16 cellular contexts compared by ENCODE assay signal in genomic region chr5:173816728-173817127, GRCh38.
A peak's percentile ranks its signal among the peaks of the same experiment; 100 is the strongest.
DNase-seq lines count a peak whose midpoint lies in the region; ATAC-seq, FAIRE-seq and TF ChIP-seq lines count a peak whose summit lies in the region.
"Had no signal": no experiment of that assay in that cellular context is flagged by ENCODE, and none has a peak within 500 bp of the region (broad histone marks: within the 10 kb centered on the region; RNA-seq: fewer than 3 reads in every experiment).

No MANE protein-coding gene starts in this region.

- H3K9me3 ChIP-seq in OCI-LY1 (ENCODE audit: low read length) (peaks cover 6% of the 10 kb centered on the region; the same call in 1 of the 2 replicates), K562 (replicated peaks; ENCODE audit: control insufficient read depth, insufficient read depth, low read depth, low read length) (0 out of 2 replicates have a peak, but pooled peaks cover 5% of the 10 kb centered on the region), trophoblast cell (ENCODE audit: insufficient read depth, low read depth, low read length) (no peaks in the 10 kb centered on the region), endodermal cell (ENCODE audit: control insufficient read depth, low read length) (peaks cover 16% of the 10 kb centered on the region)
- H3K9me3 ChIP-seq: HAP-1 had no signal

- no peak overlapping the region for H4K91ac ChIP-seq in trophoblast cell (ENCODE audit: low read depth, low read length)

- no peak overlapping the region for H3K4ac ChIP-seq in trophoblast cell (ENCODE audit: low read depth, low read length)

- H3K9me1 ChIP-seq in K562 (ENCODE audit: control insufficient read depth, insufficient read depth, low read length), result no peaks in the 10 kb centered on the region

- no peak overlapping the region for H3K18ac ChIP-seq in trophoblast cell (ENCODE audit: low read length)

- no peak overlapping the region for H4K12ac ChIP-seq in trophoblast cell (ENCODE audit: low read depth, low read length)

- no peaks in the 10 kb centered on the region for H3K79me1 ChIP-seq in trophoblast cell (ENCODE audit: low read length)

- H3K79me2 ChIP-seq in OCI-LY1 (ENCODE audit: insufficient read depth, low read length) (no peaks in the 10 kb centered on the region), K562 (ENCODE audit: control insufficient read depth, insufficient read depth, low read length) (no peaks in the 10 kb centered on the region), trophoblast cell (ENCODE audit: control insufficient read depth, insufficient read depth, low read length, poor library complexity) (no peaks in the 10 kb centered on the region)

- H3K36me3 Mint-ChIP-seq in Calu3 (ENCODE audit: insufficient read depth, unreplicated experiment) (no peaks in the 10 kb centered on the region), endodermal cell (ENCODE audit: low read depth) (no peaks in the 10 kb centered on the region), nephron progenitor cell (ENCODE audit: low read depth) (no peaks in the 10 kb centered on the region), HFFc6 (ENCODE audit: low read depth) (no peaks in the 10 kb centered on the region)

- no peaks in the 10 kb centered on the region for H3K9me2 ChIP-seq in OCI-LY1 (ENCODE audit: low read depth, low read length)

- no peak overlapping the region for H2BK5ac ChIP-seq in trophoblast cell (ENCODE audit: low read depth, low read length, poor library complexity)

- BruUV-seq in Calu3 (replicated peaks; lab: Mats Ljungman, UMichigan) (no TSS peak), K562 (replicated peaks; lab: Mats Ljungman, UMichigan) (no TSS peak)

- H3K14ac ChIP-seq in trophoblast cell (ENCODE audit: low read length), result no peak overlapping the region

- H2BK120ac ChIP-seq in trophoblast cell (ENCODE audit: insufficient read depth, low read length, poor library complexity), result no peak overlapping the region

- H3K4me2 ChIP-seq in OCI-LY1 (ENCODE audit: low read length) (peak overlapping the region; percentile 4; the same call in 1 of the 2 replicates), K562 (ENCODE audit: insufficient read depth, low read length) (no peak overlapping the region), trophoblast cell (ENCODE audit: low read length) (no peak overlapping the region)
- H3K4me2 ChIP-seq: A549 had no signal

- intact Hi-C loops in Calu3 (cut with micrococcal nuclease; ENCODE audit: unreplicated experiment) (no loop called here), K562 (cut with micrococcal nuclease) (no loop called here)

- CTCF ChIA-PET in Calu3 (lab: Charles Lee) (interaction anchor here (0.6 to 1.1 kb wide), 3 partner anchors 50 to 184 kb away, joined by 3 to 7 read pairs (median 4); no protein-coding TSS in a partner anchor), K562 (lab: Yijun Ruan, JAX; ENCODE audit: low intra/inter-chr PET ratio) (no interaction called here)

- no peak for TF ChIP-seq EP300 in K562 (IDR thresholded peaks at IDR 0.05; ENCODE audit: low read length)

- TF ChIP-seq RAD21 in K562 (CRISPR knock-in tag; conservative IDR thresholded peaks at IDR 0.05 in 1 of 2, IDR thresholded peaks at IDR 0.05 in 1 of 2), result no peak

- H3K27me3 ChIP-seq in OCI-LY1 (ENCODE audit: insufficient read depth, low read length), result no peaks in the 10 kb centered on the region
- H3K27me3 ChIP-seq in K562 (ENCODE audit: control insufficient read depth in 2 of 2, insufficient read depth in 2 of 2, low read length in 2 of 2), result no peaks in the 10 kb centered on the region
- H3K27me3 ChIP-seq in trophoblast cell (ENCODE audit: insufficient read depth, low read length), result no peaks in the 10 kb centered on the region
- H3K27me3 ChIP-seq in endodermal cell (ENCODE audit: control insufficient read depth, insufficient read depth, low read length, poor library complexity, severe bottlenecking), result no peaks in the 10 kb centered on the region
- H3K27me3 ChIP-seq: BLaER1 had no signal

- DNase-seq in Calu3 (no peak), K562 (ENCODE audit: extremely low read depth in 1 of 4, low spot score in 3 of 4) (no peak), trophoblast cell (no peak), endodermal cell (no peak), nephron progenitor cell (no peak), T-helper 9 cell (no peak), HFFc6 (no peak)
- DNase-seq: CD4-positive, CD25-positive, alpha-beta regulatory T cell; DMS 273 treated with DMSO at 0.1 percent for 48 hours; GOT3; KBM-7 had no signal

- no peak overlapping the region for H2AFZ ChIP-seq in OCI-LY1 (ENCODE audit: low read length)
- peak overlapping the region; percentile 22; the same call in 1 of the 2 replicates for H2AFZ ChIP-seq in K562 (ENCODE audit: low read depth, low read length)
- no peak overlapping the region for H2AFZ ChIP-seq in trophoblast cell (ENCODE audit: insufficient read depth, low read length, poor library complexity)

- H3K27me3 Mint-ChIP-seq in Calu3 (ENCODE audit: unreplicated experiment) (no peaks in the 10 kb centered on the region), endodermal cell (ENCODE audit: insufficient read depth) (peaks cover 3% of the 10 kb centered on the region), nephron progenitor cell (ENCODE audit: low read depth, poor library complexity) (peaks cover 3% of the 10 kb centered on the region), HFFc6 (ENCODE audit: insufficient read depth) (peaks cover 7% of the 10 kb centered on the region)

- no peak overlapping the region; the same call in 1 of the 2 replicates for H3K9ac ChIP-seq in OCI-LY1 (ENCODE audit: low read length)
- H3K9ac ChIP-seq in K562 (ENCODE audit: insufficient read depth in 1 of 2, low read depth in 2 of 2, low read length in 2 of 2), result peak overlapping the region in 1 of 2 experiments; percentile 39; a peak in 1 of 4 replicates
- no peak overlapping the region for H3K9ac ChIP-seq in trophoblast cell (ENCODE audit: low read length)
- no peak overlapping the region for H3K9ac ChIP-seq in endodermal cell (ENCODE audit: extremely low read depth, low read length, poor library complexity, severe bottlenecking)
- H3K9ac ChIP-seq: BLaER1 had no signal

- H3K23ac ChIP-seq in trophoblast cell (ENCODE audit: low read length), result no peak overlapping the region

- H4K8ac ChIP-seq in trophoblast cell (ENCODE audit: low read depth, low read length), result no peak overlapping the region

- peaks cover 42% of the 10 kb centered on the region for H3K4me1 Mint-ChIP-seq in Calu3 (ENCODE audit: low read depth, unreplicated experiment)
- H3K4me1 Mint-ChIP-seq in endodermal cell, result no peaks in the 10 kb centered on the region
- H3K4me1 Mint-ChIP-seq in nephron progenitor cell, result peaks cover 24% of the 10 kb centered on the region
- H3K4me1 Mint-ChIP-seq in HFFc6 (ENCODE audit: low read depth), result peaks cover 19% of the 10 kb centered on the region

- peaks cover 81% of the 10 kb centered on the region for H3K4me1 ChIP-seq in OCI-LY1 (ENCODE audit: insufficient read depth, low read length, severe bottlenecking)
- H3K4me1 ChIP-seq in K562 (replicated peaks in 1 of 2; ENCODE audit: control insufficient read depth in 2 of 2, insufficient read depth in 2 of 2, low read length in 2 of 2), result peaks cover 3 to 10% of the 10 kb centered on the region in 2 experiments; a peak in 4 of 5 replicates
- no peaks in the 10 kb centered on the region for H3K4me1 ChIP-seq in trophoblast cell (ENCODE audit: control insufficient read depth in 1 of 2, insufficient read depth in 2 of 2, low read length in 2 of 2)
- H3K4me1 ChIP-seq in endodermal cell (ENCODE audit: control insufficient read depth, insufficient read depth, low read length), result no peaks in the 10 kb centered on the region

- TF ChIP-seq CTCF in Calu3 (IDR thresholded peaks at IDR 0.05; ENCODE audit: unreplicated experiment) (no peak), OCI-LY1 (IDR thresholded peaks at IDR 0.05; ENCODE audit: low read length) (no peak), K562 (IDR thresholded peaks at IDR 0.05 in 2 of 3, conservative IDR thresholded peaks at IDR 0.05 in 1 of 3; ENCODE audit: insufficient read depth in 2 of 3, low read depth in 1 of 3, low read length in 3 of 3) (no peak), endodermal cell (conservative IDR thresholded peaks at IDR 0.05) (no peak), nephron progenitor cell (IDR thresholded peaks at IDR 0.05) (no peak), HFFc6 (IDR thresholded peaks at IDR 0.05) (no peak)

- in situ Hi-C loops in K562 (cut with MboI), result no loop called here

- no peak overlapping the region for H2AK5ac ChIP-seq in trophoblast cell (ENCODE audit: low read length)

- H3K4me3 ChIP-seq in OCI-LY1 (ENCODE audit: low read depth, low read length, poor library complexity, severe bottlenecking) (no peak overlapping the region), K562 (no peak overlapping the region), trophoblast cell (ENCODE audit: low read depth, low read length) (no peak overlapping the region), endodermal cell (ENCODE audit: low read length) (no peak overlapping the region)
- H3K4me3 ChIP-seq: A549, BLaER1, HAP-1 had no signal

- TF ChIP-seq POLR2A in K562 (conservative IDR thresholded peaks at IDR 0.05), result no peak

- no peak for FAIRE-seq in K562 (lab: Jason Lieb, UNC)
- FAIRE-seq: A549, GM12891 had no signal

- peak overlapping the region; percentile 7 for H3K27ac Mint-ChIP-seq in Calu3 (ENCODE audit: unreplicated experiment)
- H3K27ac Mint-ChIP-seq in endodermal cell, result no peak overlapping the region
- no peak overlapping the region for H3K27ac Mint-ChIP-seq in nephron progenitor cell
- no peak overlapping the region for H3K27ac Mint-ChIP-seq in HFFc6

- H3K9me3 Mint-ChIP-seq in Calu3 (ENCODE audit: low read depth, unreplicated experiment) (peaks cover 5% of the 10 kb centered on the region), endodermal cell (peaks cover 7% of the 10 kb centered on the region), nephron progenitor cell (peaks cover 25% of the 10 kb centered on the region), HFFc6 (no peaks in the 10 kb centered on the region)

- H2BK12ac ChIP-seq in trophoblast cell (ENCODE audit: low read length), result peak overlapping the region; percentile 24

- H4K20me1 ChIP-seq in OCI-LY1 (ENCODE audit: insufficient read depth, low read length) (no peaks in the 10 kb centered on the region), K562 (replicated peaks; ENCODE audit: control insufficient read depth, insufficient read depth, low read length) (no peaks in the 10 kb centered on the region)
- H4K20me1 ChIP-seq: BLaER1 had no signal

- no peaks in the 10 kb centered on the region; the same call in 1 of the 2 replicates for H3K36me3 ChIP-seq in OCI-LY1 (ENCODE audit: insufficient read depth, low read length)
- no peaks in the 10 kb centered on the region for H3K36me3 ChIP-seq in K562 (ENCODE audit: control insufficient read depth, insufficient read depth, low read length)
- H3K36me3 ChIP-seq in trophoblast cell (ENCODE audit: control insufficient read depth in 1 of 2, insufficient read depth in 2 of 2, low read length in 2 of 2), result no peaks in the 10 kb centered on the region
- H3K36me3 ChIP-seq in endodermal cell (ENCODE audit: control insufficient read depth, insufficient read depth, low read length), result no peaks in the 10 kb centered on the region
- H3K36me3 ChIP-seq: BLaER1, HAP-1 had no signal

- POLR2A ChIA-PET in K562 (lab: Yijun Ruan, JAX), result interaction anchor here (0.7 kb wide), 1 partner anchor 47 kb away, joined by 3 read pairs; no protein-coding TSS in a partner anchor

- WGBS in K562 (ENCODE audit: insufficient coverage, low coverage, missing lambda C conversion rate), result 29% methylated on average over 5 of the region's 5 CpGs
- WGBS in trophoblast cell (ENCODE audit: extremely low coverage, insufficient coverage, insufficient read length), result no CpG with 5 or more reads among the region's 5 CpGs
- WGBS in endodermal cell (ENCODE audit: insufficient coverage in 1 of 2, insufficient read length in 1 of 2), 2 experiments, result 90% methylated on average over 3 to 5 of the region's 5 CpGs

- H3K27ac ChIP-seq in OCI-LY1 (ENCODE audit: low read depth, low read length, poor library complexity, severe bottlenecking) (peak overlapping the region; percentile 63), K562 (ENCODE audit: extremely low read depth, low read depth, low read length) (no peak overlapping the region), trophoblast cell (ENCODE audit: low read depth, low read length) (no peak overlapping the region), endodermal cell (ENCODE audit: low read depth, low read length) (no peak overlapping the region)
- H3K27ac ChIP-seq: BLaER1 had no signal

- 0 out of 2 replicates have a peak, but pooled peaks cover 12% of the 10 kb centered on the region for H3F3A ChIP-seq in OCI-LY1 (ENCODE audit: insufficient read depth, low read length)

- ATAC-seq in K562, result no peak
- ATAC-seq: A549 had no signal

- H3K4me3 Mint-ChIP-seq in Calu3 (ENCODE audit: low read depth, unreplicated experiment) (no peak overlapping the region), endodermal cell (no peak overlapping the region), nephron progenitor cell (no peak overlapping the region), HFFc6 (no peak overlapping the region)
- H3K4me3 Mint-ChIP-seq: CD4-positive, CD25-positive, alpha-beta regulatory T cell had no signal
